Comparison of ENCODE assay signal across 25 cellular contexts in the genomic region with DNA sequence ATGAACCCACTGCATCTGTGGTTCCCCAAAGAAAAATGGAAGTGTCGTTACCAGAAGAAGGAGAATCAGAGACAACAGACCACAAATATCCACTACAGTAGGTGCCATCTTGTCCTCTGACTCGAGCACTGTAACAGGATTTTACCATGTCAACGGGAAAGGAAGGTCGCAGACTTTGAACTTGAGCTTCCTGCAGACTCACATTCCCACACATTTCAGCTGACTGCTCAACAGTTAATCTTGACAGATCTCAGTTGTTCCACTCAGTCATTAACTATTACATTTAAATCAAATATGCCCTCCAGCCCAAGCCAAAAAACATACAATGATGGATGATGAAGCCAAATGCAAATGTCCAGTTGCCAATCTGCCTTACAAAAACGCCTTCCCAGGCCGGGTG. TPM values are rescaled to one million over a fixed set of nuclear protein-coding genes. Genes with fewer than 3 reads are reported as not detected.
A peak's percentile ranks its signal among the peaks of the same experiment; 100 is the strongest.
DNase-seq lines count a peak whose midpoint lies in the region; ATAC-seq, FAIRE-seq and TF ChIP-seq lines count a peak whose summit lies in the region.
"Had no signal": no experiment of that assay in that cellular context is flagged by ENCODE, and none has a peak within 500 bp of the region (broad histone marks: within the 10 kb centered on the region; RNA-seq: fewer than 3 reads in every experiment).

No MANE protein-coding gene starts in this region.

- ATAC-seq in HG03135 (IDR thresholded peaks at IDR 0.05; ENCODE audit: unreplicated experiment) = no peak

- POLR2A ChIA-PET in HEK293T (lab: Yijun Ruan, JAX) = no interaction called here

- no peak overlapping the region for H3K4me3 ChIP-seq in mesenchymal stem cell (ENCODE audit: insufficient read depth in 1 of 2, low read depth in 1 of 2, low read length in 2 of 2)
- H3K4me3 ChIP-seq: HAP-1, SJSA1 had no signal

- no peak overlapping the region for H3K14ac ChIP-seq in mesenchymal stem cell (ENCODE audit: low read length in 2 of 2)

- no peak overlapping the region for H3K23ac ChIP-seq in mesenchymal stem cell (ENCODE audit: low read length in 2 of 2)

- H2AK5ac ChIP-seq in mesenchymal stem cell (ENCODE audit: low read length, severe bottlenecking) = no peak overlapping the region

- no peaks in the 10 kb centered on the region for H3K36me3 ChIP-seq in mesenchymal stem cell (ENCODE audit: control insufficient read depth in 1 of 2, insufficient read depth in 2 of 2, low read depth in 1 of 2, low read length in 2 of 2)
- H3K36me3 ChIP-seq: HAP-1, SJSA1 had no signal

- CTCF ChIA-PET in HEK293T (lab: Yijun Ruan, JAX) = no interaction called here

- H4K8ac ChIP-seq in mesenchymal stem cell (ENCODE audit: low read length) = no peak overlapping the region

- H3K27ac ChIP-seq in mesenchymal stem cell (ENCODE audit: low read length, poor library complexity, severe bottlenecking) = no peak overlapping the region
- H3K27ac ChIP-seq: SJSA1 had no signal

- H3K9ac ChIP-seq in mesenchymal stem cell (ENCODE audit: low read length) = no peak overlapping the region

- H3K4me1 ChIP-seq in mesenchymal stem cell (ENCODE audit: control insufficient read depth, insufficient read depth, low read depth, low read length) = peaks cover 1% of the 10 kb centered on the region
- H3K4me1 ChIP-seq: HAP-1, SJSA1 had no signal

- no peak overlapping the region for H2BK120ac ChIP-seq in mesenchymal stem cell (ENCODE audit: low read depth, low read length)

- FAIRE-seq in GM19239 (lab: Jason Lieb, UNC) = peak; percentile 37
- FAIRE-seq: GM12892 had no signal

- H2BK12ac ChIP-seq in mesenchymal stem cell (ENCODE audit: low read length in 2 of 2) = no peak overlapping the region

- H2BK5ac ChIP-seq in mesenchymal stem cell (ENCODE audit: low read depth, low read length, poor library complexity, severe bottlenecking) = no peak overlapping the region

- peak overlapping the region in 1 of 2 experiments; percentile 58 for H3K4ac ChIP-seq in mesenchymal stem cell (ENCODE audit: low read depth in 1 of 2, low read length in 2 of 2)

- H3K18ac ChIP-seq in mesenchymal stem cell (ENCODE audit: low read depth in 1 of 2, low read length in 2 of 2) = peak overlapping the region in 1 of 2 experiments; percentile 5

- H2AFZ ChIP-seq in mesenchymal stem cell (ENCODE audit: low read depth, low read length) = no peak overlapping the region

- H3K4me2 ChIP-seq in mesenchymal stem cell (ENCODE audit: low read length, poor library complexity, severe bottlenecking) = no peak overlapping the region

- H2BK15ac ChIP-seq in mesenchymal stem cell (ENCODE audit: low read depth, poor library complexity, severe bottlenecking) = no peak overlapping the region

- no peaks in the 10 kb centered on the region for H3K9me3 ChIP-seq in mesenchymal stem cell (ENCODE audit: control insufficient read depth, low read length)
- H3K9me3 ChIP-seq: HAP-1, SJSA1 had no signal

- 67% methylated on average over 6 of the region's 6 CpGs for WGBS in mesenchymal stem cell

- peaks cover 6% of the 10 kb centered on the region for H3K79me1 ChIP-seq in mesenchymal stem cell (replicated peaks; ENCODE audit: low read length, poor library complexity, severe bottlenecking)

- no peaks in the 10 kb centered on the region for H3K27me3 ChIP-seq in mesenchymal stem cell (ENCODE audit: control insufficient read depth in 1 of 2, insufficient read depth in 1 of 2, low read length in 2 of 2)
- H3K27me3 ChIP-seq: SJSA1 had no signal

- H4K91ac ChIP-seq in mesenchymal stem cell (ENCODE audit: low read length) = no peak overlapping the region

- no peak for DNase-seq in GM19239 (ENCODE audit: insufficient read length, low spot score)
- DNase-seq in dermis blood vessel endothelial cell = peak; percentile 8
- DNase-seq in mesenchymal stem cell = peak; percentile 51
- DNase-seq in activated CD4-positive, CD25-positive, alpha-beta regulatory T cell (lab: John Stamatoyannopoulos, UW) = no peak
- no peak for DNase-seq in 8988T
- DNase-seq in HEK293T (ENCODE audit: extremely low spot score) = no peak
- DNase-seq: CD8-positive, alpha-beta memory T cell; DMS 273 treated with DMSO at 0.1 percent for 48 hours; DMS79 treated with DMSO at 0.1 percent for 48 hours; GF-D8; GOT3; NCI-H1092 treated with DMSO at 0.1 percent for 48 hours; NCI-H1436; NCI-H187; NCI-H2081 treated with DMSO at 0.1 percent for 48 hours; NCI-H2171; NCI-H226; NCI-H510A; NCI-H69; Right ventricle myocardium superior; RPMI8226 had no signal

TF ChIP-seq in HEK293T, 16 proteins besides CTCF, POLR2A, EP300 and RAD21:
- TF ChIP-seq FOXA1 (IDR thresholded peaks at IDR 0.05) = no peak
- no peak for TF ChIP-seq ELF4 (IDR thresholded peaks at IDR 0.05)
- TF ChIP-seq L3MBTL2 (conservative IDR thresholded peaks at IDR 0.05) = no peak
- no peak for TF ChIP-seq HDGF (IDR thresholded peaks at IDR 0.05; ENCODE audit: borderline replicate concordance)
- no peak for TF ChIP-seq NFRKB (IDR thresholded peaks at IDR 0.05)
- no peak for TF ChIP-seq LEF1 (IDR thresholded peaks at IDR 0.05; ENCODE audit: borderline replicate concordance)
- TF ChIP-seq ARNT (IDR thresholded peaks at IDR 0.05) = no peak
- no peak for TF ChIP-seq TARDBP (IDR thresholded peaks at IDR 0.05)
- TF ChIP-seq SUZ12 (IDR thresholded peaks at IDR 0.05) = no peak
- no peak for TF ChIP-seq FOXM1 (IDR thresholded peaks at IDR 0.05; ENCODE audit: borderline replicate concordance)
- no peak for TF ChIP-seq ZNF384 (IDR thresholded peaks at IDR 0.05)
- TF ChIP-seq CTBP1 (IDR thresholded peaks at IDR 0.05; ENCODE audit: borderline replicate concordance) = no peak
- no peak for TF ChIP-seq PKNOX1 (IDR thresholded peaks at IDR 0.05)
- no peak for TF ChIP-seq BHLHE40 (IDR thresholded peaks at IDR 0.05; ENCODE audit: borderline replicate concordance)
- TF ChIP-seq FOXK2 (IDR thresholded peaks at IDR 0.05) = no peak

RNA-seq across cellular contexts. Expression of gene GAS7, which starts 37.0 kb away (rescaled TPM):
- total RNA-seq in dermis blood vessel endothelial cell = 4.8 and 6.7 TPM in 2 replicates
- polyA plus RNA-seq in mesenchymal stem cell (2013, experiment 1 of 2) = 20.4 TPM
- 21.6 TPM for polyA plus RNA-seq in mesenchymal stem cell (2013, experiment 2 of 2)

Comparison
In these comparisons a context has a peak if more than half of its experiments do, and no peak if none do; other contexts are left out.
1. DNase-seq: peak in dermis blood vessel endothelial cell (single experiment) and mesenchymal stem cell (single experiment); none in GM19239 (single experiment), activated CD4-positive, CD25-positive, alpha-beta regulatory T cell (0 of 4), 8988T (single experiment) and HEK293T (single experiment).